8 cellular contexts compared by ENCODE assay signal in genomic region chr6:38773338-38773737, GRCh38. TPM values are rescaled to one million over a fixed set of nuclear protein-coding genes. Genes with fewer than 3 reads are reported as not detected.
DNase-seq lines count a peak whose midpoint lies in the region; ATAC-seq and TF ChIP-seq lines count a peak whose summit lies in the region.

No MANE protein-coding gene starts in this region.

- no peak overlapping the region for H3K4me2 ChIP-seq in hepatocyte

- H3K4me3 Mint-ChIP-seq in CD4-positive, alpha-beta T cell = no peak overlapping the region

- no peaks in the 10 kb centered on the region for H3K36me3 ChIP-seq in hepatocyte (replicated peaks; ENCODE audit: insufficient read depth, low read depth)

- no peaks in the 10 kb centered on the region for H3K27me3 ChIP-seq in hepatocyte
- peaks cover under 1% of the 10 kb centered on the region for H3K27me3 ChIP-seq in CD4-positive, alpha-beta T cell (ENCODE audit: control insufficient read depth, insufficient read depth, low read length)

- H3K79me2 ChIP-seq in hepatocyte = no peaks in the 10 kb centered on the region

- intact Hi-C loops in CD4-positive, alpha-beta T cell (cut with DNase I, micrococcal nuclease) = no loop called here

- no peaks in the 10 kb centered on the region for H3K4me1 Mint-ChIP-seq in CD4-positive, alpha-beta T cell (ENCODE audit: low read depth)

- H2AFZ ChIP-seq in hepatocyte = no peak overlapping the region

- no peaks in the 10 kb centered on the region for H3K4me1 ChIP-seq in hepatocyte (ENCODE audit: insufficient read depth)

- H3K4me3 ChIP-seq in GM12864 (ENCODE audit: low read depth, low read length) (peak overlapping the region; percentile 37; the same call in 1 of the 2 replicates), hepatocyte (no peak overlapping the region)

- H3K9me3 Mint-ChIP-seq in CD4-positive, alpha-beta T cell = peaks cover 3% of the 10 kb centered on the region

- H3K27ac ChIP-seq in 22Rv1 = no peak overlapping the region
- H3K27ac ChIP-seq in hepatocyte = no peak overlapping the region
- no peak overlapping the region for H3K27ac ChIP-seq in CD4-positive, alpha-beta T cell (ENCODE audit: low read depth, low read length)

- no peaks in the 10 kb centered on the region for H3K9me2 ChIP-seq in hepatocyte (replicated peaks; ENCODE audit: insufficient read depth)

- POLR2A ChIA-PET in CD4-positive, alpha-beta T cell (lab: Charles Lee) = no interaction called here

- in situ Hi-C loops in SK-MEL-5 (cut with HindIII; ENCODE audit: low pct_unique_long_range_greater_than_20kb, low sequenced_read_pairs) = no loop called here

- TF ChIP-seq CTCF in 22Rv1 (IDR thresholded peaks at IDR 0.05) (peak; percentile 73), GM12864 (IDR thresholded peaks at IDR 0.05; ENCODE audit: low read depth, low read length, missing control alignments) (peak; percentile 83), hepatocyte (IDR thresholded peaks at IDR 0.05; ENCODE audit: poor library complexity) (peak; percentile 28)
- TF ChIP-seq CTCF in CD4-positive, alpha-beta T cell (IDR thresholded peaks at IDR 0.05) = no peak

- ATAC-seq in HG03175 (IDR thresholded peaks at IDR 0.05; ENCODE audit: unreplicated experiment) (no peak), GM18502 (IDR thresholded peaks at IDR 0.05; ENCODE audit: poor library complexity, unreplicated experiment) (no peak)
- no peak for ATAC-seq in CD4-positive, alpha-beta T cell (ENCODE audit: poor library complexity)

- peaks cover 25% of the 10 kb centered on the region for H3K27me3 Mint-ChIP-seq in CD4-positive, alpha-beta T cell

- WGBS in hepatocyte (ENCODE audit: low lambda C conversion rate, missing lambda C conversion rate) = 72% methylated on average over 3 of the region's 3 CpGs

- no peak overlapping the region for H3K27ac Mint-ChIP-seq in CD4-positive, alpha-beta T cell

- H3K36me3 Mint-ChIP-seq in CD4-positive, alpha-beta T cell (ENCODE audit: low read depth) = no peaks in the 10 kb centered on the region

- no peaks in the 10 kb centered on the region for H3K9me3 ChIP-seq in hepatocyte (ENCODE audit: low read depth)
- H3K9me3 ChIP-seq in CD4-positive, alpha-beta T cell (ENCODE audit: control insufficient read depth, low read length) = no peaks in the 10 kb centered on the region

- DNase-seq in GM12864 (ENCODE audit: low read depth) (peak; percentile 50), SK-MEL-5 (ENCODE audit: low read depth, low spot score) (peak; percentile 54), hepatocyte (ENCODE audit: low spot score) (peak; percentile 22), NCI-H128 (lab: John Stamatoyannopoulos, UW; ENCODE audit: unreplicated experiment) (no peak)
- no peak for DNase-seq in CD4-positive, alpha-beta T cell

- CTCF ChIA-PET in CD4-positive, alpha-beta T cell (lab: Charles Lee) = interaction anchor here (1.5 kb wide), 1 partner anchor 10 kb away, joined by 3 read pairs; no protein-coding TSS in a partner anchor

- H4K20me1 ChIP-seq in hepatocyte (ENCODE audit: insufficient read depth, poor library complexity, severe bottlenecking) = no peaks in the 10 kb centered on the region

RNA-seq across cellular contexts. Expression of gene DNAH8, which starts 58.2 kb away (rescaled TPM):
- total RNA-seq in SK-MEL-5 (2014; rRNA removed; shearing (Covaris generic)) = under 0.01 TPM in 1 of 2 replicates, not detected in the other
- polyA plus RNA-seq in SK-MEL-5 (2015; cell fraction: cytosol; rRNA removed) = 0.01 and 0.05 TPM in 2 replicates
- 0.06 TPM in 1 of 2 replicates, not detected in the other for polyA plus RNA-seq in SK-MEL-5 (2015; cell fraction: nucleus; rRNA removed)
- 0.03 and 0.12 TPM in 2 replicates for total RNA-seq in hepatocyte
- polyA plus RNA-seq in hepatocyte = 0.11 and 0.15 TPM in 2 replicates
- total RNA-seq in CD4-positive, alpha-beta T cell = under 1 TPM in 1 of 2 experiments, not detected in 1; 0.03 TPM

Comparison
In these comparisons a context has a peak if more than half of its experiments do, and no peak if none do; other contexts are left out.
1. DNase-seq: peak in GM12864 (single experiment), SK-MEL-5 (single experiment) and hepatocyte (single experiment); none in NCI-H128 (single experiment) and CD4-positive, alpha-beta T cell (0 of 10).